Comparison of ENCODE assay signal across 19 cellular contexts in genomic region chr9:8750639-8751041, GRCh38.
DNase-seq lines count a peak whose midpoint lies in the region; ATAC-seq, FAIRE-seq and TF ChIP-seq lines count a peak whose summit lies in the region.
"Had no signal": no experiment of that assay in that cellular context is flagged by ENCODE, and none has a peak within 500 bp of the region (broad histone marks: within the 10 kb centered on the region; RNA-seq: fewer than 3 reads in every experiment).

No MANE protein-coding gene starts in this region.

- DNase-seq in GM23338 (ENCODE audit: low spot score): peak; percentile 27
- peak; percentile 55 for DNase-seq in SK-MEL-5 (ENCODE audit: low read depth, low spot score)
- DNase-seq in fibroblast of the aortic adventitia (ENCODE audit: low read depth): peak; percentile 45
- no peak for DNase-seq in neural crest cell (ENCODE audit: low read depth, low spot score)
- no peak for DNase-seq in germinal center (ENCODE audit: low spot score)
- no peak for DNase-seq in NCI-H345 treated with DMSO at 0.1 percent for 48 hours (lab: John Stamatoyannopoulos, UW; ENCODE audit: unreplicated experiment)
- DNase-seq in GM19239 (ENCODE audit: insufficient read length, low spot score): no peak
- DNase-seq: activated CD4-positive, alpha-beta T cell treated with anti-CD3 and anti-CD28 coated beads, Interleukin-2, amount 10 ng/mL, durations not matched to agents 7 days and 5 days; activated naive CD4-positive, alpha-beta T cell; CD4-positive, alpha-beta memory T cell; hypothalamus; NCI-H187 treated with DMSO at 0.1 percent for 48 hours; NCI-H526 treated with DMSO at 0.1 percent for 48 hours; PC-3; stimulated activated CD4-positive, alpha-beta T cell treated with anti-CD3 and anti-CD28 coated beads, Interleukin-2, amount 100 ng/mL, for 48 hours had no signal

- H3K27me3 Mint-ChIP-seq in GM23338 (ENCODE audit: insufficient read depth, low read depth, poor library complexity) (peaks cover 5% of the 10 kb centered on the region), neural crest cell (ENCODE audit: low read depth) (no peaks in the 10 kb centered on the region)
- H3K27me3 Mint-ChIP-seq: activated CD4-positive, alpha-beta T cell treated with anti-CD3 and anti-CD28 coated beads, Interleukin-2, amount 10 ng/mL, durations not matched to agents 7 days and 5 days; dendritic cell treated with granulocyte-macrophage colony-stimulating factor and Interleukin-4, amounts not matched to agents 40 ng/mL and 50 ng/mL, for 4 days had no signal

- H3K27ac Mint-ChIP-seq in GM23338 (peak overlapping the region; percentile 56), neural crest cell (ENCODE audit: unreplicated experiment) (peak overlapping the region; percentile 44)
- H3K27ac Mint-ChIP-seq: activated CD4-positive, alpha-beta T cell treated with anti-CD3 and anti-CD28 coated beads, Interleukin-2, amount 10 ng/mL, durations not matched to agents 7 days and 5 days; CD4-positive, alpha-beta memory T cell; dendritic cell treated with granulocyte-macrophage colony-stimulating factor and Interleukin-4, amounts not matched to agents 40 ng/mL and 50 ng/mL, for 4 days had no signal

- H3F3A ChIP-seq in GM23338 (replicated peaks; ENCODE audit: low read depth): no peaks in the 10 kb centered on the region; the same call in 1 of the 2 replicates

- no peaks in the 10 kb centered on the region for H4K20me1 ChIP-seq in GM23338 (replicated peaks; ENCODE audit: insufficient read depth)

- ATAC-seq in GM23338: peak; percentile 76
- no peak for ATAC-seq in GM21390 (IDR thresholded peaks at IDR 0.05; ENCODE audit: unreplicated experiment)
- ATAC-seq: PC-3 had no signal

- in situ Hi-C loops in SK-MEL-5 (cut with HindIII; ENCODE audit: low pct_unique_long_range_greater_than_20kb, low sequenced_read_pairs): no loop called here

- H3K36me3 Mint-ChIP-seq in GM23338 (ENCODE audit: low read depth) (peaks cover 3% of the 10 kb centered on the region; the same call in 2 of the 3 replicates), neural crest cell (ENCODE audit: low read depth) (peaks cover 3% of the 10 kb centered on the region)
- H3K36me3 Mint-ChIP-seq: CD4-positive, alpha-beta memory T cell had no signal

- peaks cover 28% of the 10 kb centered on the region for H3K4me1 ChIP-seq in GM23338 (ENCODE audit: insufficient read depth)
- H3K4me1 ChIP-seq: parathyroid adenoma had no signal

- H3K4me3 Mint-ChIP-seq in GM23338 (no peak overlapping the region; the same call in 2 of the 3 replicates), neural crest cell (peak overlapping the region; percentile 21)
- H3K4me3 Mint-ChIP-seq: activated CD4-positive, alpha-beta T cell treated with anti-CD3 and anti-CD28 coated beads, Interleukin-2, amount 10 ng/mL, durations not matched to agents 7 days and 5 days; CD4-positive, alpha-beta memory T cell; dendritic cell treated with granulocyte-macrophage colony-stimulating factor and Interleukin-4, amounts not matched to agents 40 ng/mL and 50 ng/mL, for 4 days had no signal

- 0 out of 2 replicates have a peak overlapping the region, but pooled peaks have one; percentile 16 for H3K4me2 ChIP-seq in GM23338

- H3K4me3 ChIP-seq in GM23338: no peak overlapping the region
- H3K4me3 ChIP-seq in fibroblast of the aortic adventitia (ENCODE audit: low read depth, low read length): no peak overlapping the region

- peak overlapping the region; percentile 86 for H3K27ac ChIP-seq in GM23338 (ENCODE audit: low read depth)
- H3K27ac ChIP-seq: parathyroid adenoma had no signal

- FAIRE-seq in GM19239 (lab: Jason Lieb, UNC): no peak
- FAIRE-seq: TTC549 had no signal

- H3K36me3 ChIP-seq in GM23338 (ENCODE audit: insufficient read depth): no peaks in the 10 kb centered on the region

- TF ChIP-seq CTCF in GM23338 (conservative IDR thresholded peaks at IDR 0.05; ENCODE audit: low read depth in 2 of 2) (no peak), fibroblast of the aortic adventitia (IDR thresholded peaks at IDR 0.05; ENCODE audit: insufficient read depth, low read length) (no peak), neural crest cell (conservative IDR thresholded peaks at IDR 0.05) (no peak)

- H2AFZ ChIP-seq in GM23338: no peak overlapping the region
- H2AFZ ChIP-seq: parathyroid adenoma had no signal

- H3K4me1 Mint-ChIP-seq in GM23338: peaks cover 32% of the 10 kb centered on the region
- H3K4me1 Mint-ChIP-seq in neural crest cell: peaks cover 42% of the 10 kb centered on the region
- H3K4me1 Mint-ChIP-seq: activated CD4-positive, alpha-beta T cell treated with anti-CD3 and anti-CD28 coated beads, Interleukin-2, amount 10 ng/mL, durations not matched to agents 7 days and 5 days; CD4-positive, alpha-beta memory T cell had no signal

- H3K27me3 ChIP-seq in GM23338 (ENCODE audit: insufficient read depth): no peaks in the 10 kb centered on the region

- 0 out of 2 replicates have a peak, but pooled peaks cover 4% of the 10 kb centered on the region for H3K9me2 ChIP-seq in GM23338 (ENCODE audit: insufficient read depth)

- H3K9me3 Mint-ChIP-seq in GM23338: peaks cover 2% of the 10 kb centered on the region; the same call in 1 of the 3 replicates
- H3K9me3 Mint-ChIP-seq in neural crest cell: no peaks in the 10 kb centered on the region
- H3K9me3 Mint-ChIP-seq: activated CD4-positive, alpha-beta T cell treated with anti-CD3 and anti-CD28 coated beads, Interleukin-2, amount 10 ng/mL, durations not matched to agents 7 days and 5 days had no signal

- peaks cover 16% of the 10 kb centered on the region for H3K79me2 ChIP-seq in GM23338 (replicated peaks; ENCODE audit: insufficient read depth)
- H3K79me2 ChIP-seq: parathyroid adenoma had no signal

TF ChIP-seq in GM23338, 12 proteins besides CTCF, POLR2A, EP300 and RAD21 (continues in another document):
- no peak for TF ChIP-seq EZH2phosphoT487 (IDR thresholded peaks at IDR 0.05; ENCODE audit: unreplicated experiment)
- no peak for TF ChIP-seq CREB1 (CRISPR knock-in tag; IDR thresholded peaks at IDR 0.05; ENCODE audit: low read depth)
- TF ChIP-seq JUNB (IDR thresholded peaks at IDR 0.05; ENCODE audit: unreplicated experiment): no peak
- no peak for TF ChIP-seq NANOG (IDR thresholded peaks at IDR 0.05; ENCODE audit: borderline replicate concordance)
- TF ChIP-seq EZH2 (IDR thresholded peaks at IDR 0.05; ENCODE audit: low read depth, unreplicated experiment): no peak
- TF ChIP-seq STAT1 (IDR thresholded peaks at IDR 0.05; ENCODE audit: unreplicated experiment): no peak
- no peak for TF ChIP-seq POLR2AphosphoS5 (IDR thresholded peaks at IDR 0.05; ENCODE audit: low read depth)
- no peak for TF ChIP-seq REST (IDR thresholded peaks at IDR 0.05; ENCODE audit: unreplicated experiment)
- TF ChIP-seq ETS1 (IDR thresholded peaks at IDR 0.05): no peak

Comparison
In these comparisons a context has a peak if more than half of its experiments do, and no peak if none do; other contexts are left out.
1. DNase-seq: peak in GM23338 (single experiment), SK-MEL-5 (single experiment) and fibroblast of the aortic adventitia (single experiment); none in neural crest cell (single experiment), germinal center (single experiment), NCI-H345 treated with DMSO at 0.1 percent for 48 hours (single experiment) and GM19239 (single experiment).